In the genomic region with DNA sequence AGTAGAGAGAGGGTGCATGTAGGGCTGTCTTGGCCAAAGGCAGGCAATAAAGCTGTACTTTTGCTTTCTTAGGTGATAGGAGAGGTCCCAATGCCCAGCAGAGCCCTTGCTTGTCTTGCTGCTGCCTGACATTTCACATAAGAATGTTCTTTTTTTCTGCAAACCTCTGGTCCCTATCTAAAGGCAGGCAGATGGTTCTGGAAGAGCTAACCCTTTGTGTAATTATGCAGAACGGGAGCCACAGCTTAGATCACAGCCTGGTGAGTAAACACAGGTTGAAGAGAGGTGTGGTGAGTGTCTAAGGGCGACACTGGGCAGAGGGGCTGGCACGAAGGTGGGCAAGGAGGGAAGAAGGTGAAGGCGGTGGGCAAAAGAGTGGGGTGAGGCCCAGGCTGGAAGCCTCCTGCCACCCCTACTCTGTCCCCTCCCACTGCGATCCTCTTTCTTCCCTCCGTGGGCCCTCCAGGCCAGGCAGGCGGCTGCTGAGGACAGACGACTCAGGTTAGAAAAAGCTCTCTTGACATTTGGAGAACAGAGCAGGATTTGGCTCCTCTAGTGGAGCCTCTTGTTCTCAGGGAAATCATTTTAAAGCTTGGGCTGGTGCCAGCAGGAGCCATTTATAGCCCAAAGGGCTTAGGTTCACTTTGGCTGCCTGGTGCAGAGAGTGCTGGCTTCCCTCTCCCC, we compare ENCODE assay signal across 10 cellular contexts. TPM values are rescaled to one million over a fixed set of nuclear protein-coding genes. Genes with fewer than 3 reads are reported as not detected.
A peak's percentile ranks its signal among the peaks of the same experiment; 100 is the strongest.
DNase-seq lines count a peak whose midpoint lies in the region; ATAC-seq, FAIRE-seq and TF ChIP-seq lines count a peak whose summit lies in the region.
"Had no signal": no experiment of that assay in that cellular context is flagged by ENCODE, and none has a peak within 500 bp of the region (broad histone marks: within the 10 kb centered on the region; RNA-seq: fewer than 3 reads in every experiment).

No MANE protein-coding gene starts in this region.

- no peak overlapping the region for H2AFZ ChIP-seq in GM23338
- H2AFZ ChIP-seq in H1 (ENCODE audit: low read length), result no peak overlapping the region

- H3K4me3 Mint-ChIP-seq in GM23338, result no peak overlapping the region
- H3K4me3 Mint-ChIP-seq in activated T-helper 1 cell treated with anti-CD3 and anti-CD28 coated beads, Interleukin-12 subunit alpha, Interleukin-12 subunit beta, Interleukin-2, Interleukin-4 antibody, amounts not matched to agents 30 ng/mL and 10 ng/mL and 1 ng/mL, durations not matched to agents 14 hours and 24 hours and 36 hours, result no peak overlapping the region
- no peak overlapping the region for H3K4me3 Mint-ChIP-seq in activated naive CD8-positive, alpha-beta T cell treated with anti-CD3 and anti-CD28 coated beads for 36 hours

- WGBS in H1 (ENCODE audit: extremely low coverage in 1 of 2, insufficient coverage in 1 of 2, insufficient read length in 1 of 2, insufficient replicate concordance in 2 of 2, low coverage in 1 of 2, low lambda C conversion rate in 2 of 2, missing lambda C conversion rate in 1 of 2), 2 experiments, result 79% methylated on average over 7 of the region's 8 CpGs; no CpG with 5 or more reads in 1 of the 2 experiments

- no peaks in the 10 kb centered on the region for H3K79me1 ChIP-seq in H1 (ENCODE audit: low read depth, low read length)

- no peak for TF ChIP-seq CTCF in GM23338 (conservative IDR thresholded peaks at IDR 0.05; ENCODE audit: low read depth in 2 of 2)
- peak in 1 of 3 experiments; percentile 11; a peak in 1 of 4 replicates for TF ChIP-seq CTCF in H1 (IDR thresholded peaks at IDR 0.05; ENCODE audit: control extremely low read depth in 1 of 3, insufficient read depth in 1 of 3, low read depth in 1 of 3, low read length in 3 of 3)

- H2BK12ac ChIP-seq in H1 (ENCODE audit: low read depth, low read length), result no peak overlapping the region

- no peak overlapping the region for H2BK120ac ChIP-seq in H1 (replicated peaks; ENCODE audit: low read depth, low read length)

- FAIRE-seq in H1 (lab: Jason Lieb, UNC), result no peak

- H3K9me2 ChIP-seq in GM23338 (ENCODE audit: insufficient read depth), result no peaks in the 10 kb centered on the region

- H3K56ac ChIP-seq in H1 (replicated peaks; ENCODE audit: insufficient read length, low read depth, low read length), result no peak overlapping the region

- H3K4ac ChIP-seq in H1 (replicated peaks; ENCODE audit: insufficient read length, low read depth, low read length), result no peak overlapping the region

- H3K27me3 ChIP-seq in GM23338 (ENCODE audit: insufficient read depth), result no peaks in the 10 kb centered on the region
- no peaks in the 10 kb centered on the region for H3K27me3 ChIP-seq in H1 (replicated peaks in 1 of 4; ENCODE audit: control insufficient read depth in 3 of 4, extremely low read depth in 1 of 4, insufficient read depth in 3 of 4, low read length in 3 of 4)

- H3F3A ChIP-seq in GM23338 (replicated peaks; ENCODE audit: low read depth), result no peaks in the 10 kb centered on the region

- POLR2A ChIA-PET in H1 (lab: Charles Lee; ENCODE audit: partially characterized antibody), result no interaction called here

- no peaks in the 10 kb centered on the region for H3K36me3 Mint-ChIP-seq in GM23338 (ENCODE audit: low read depth)
- no peaks in the 10 kb centered on the region for H3K36me3 Mint-ChIP-seq in activated T-helper 1 cell treated with anti-CD3 and anti-CD28 coated beads, Interleukin-12 subunit alpha, Interleukin-12 subunit beta, Interleukin-2, Interleukin-4 antibody, amounts not matched to agents 30 ng/mL and 10 ng/mL and 1 ng/mL, durations not matched to agents 14 hours and 24 hours and 36 hours (ENCODE audit: low read depth)
- no peaks in the 10 kb centered on the region for H3K36me3 Mint-ChIP-seq in activated naive CD8-positive, alpha-beta T cell treated with anti-CD3 and anti-CD28 coated beads for 36 hours

- H2BK5ac ChIP-seq in H1 (ENCODE audit: low read depth, low read length), result no peak overlapping the region

- no peaks in the 10 kb centered on the region for H3K36me3 ChIP-seq in GM23338 (ENCODE audit: insufficient read depth)
- no peaks in the 10 kb centered on the region for H3K36me3 ChIP-seq in H1 (ENCODE audit: control insufficient read depth in 2 of 4, insufficient read depth in 4 of 4, low read length in 3 of 4)

- H3K23me2 ChIP-seq in H1 (ENCODE audit: low read depth, low read length), result no peaks in the 10 kb centered on the region

- H3K9me3 ChIP-seq in H1 (ENCODE audit: insufficient read depth in 2 of 2, low read depth in 1 of 2, low read length in 1 of 2), result no peaks in the 10 kb centered on the region

- no peak for DNase-seq in GM23338 (ENCODE audit: low spot score)
- DNase-seq in NCI-H345 (lab: John Stamatoyannopoulos, UW), result peak; percentile 94
- peak in 1 of 2 experiments; percentile 43 for DNase-seq in H1 (ENCODE audit: low read depth in 1 of 2, low spot score in 2 of 2)
- DNase-seq in pons (ENCODE audit: low spot score), result peak; percentile 15
- DNase-seq in activated T-helper 1 cell treated with anti-CD3 and anti-CD28 coated beads, Interleukin-12 subunit alpha, Interleukin-12 subunit beta, Interleukin-2, Interleukin-4 antibody, amounts not matched to agents 30 ng/mL and 10 ng/mL and 1 ng/mL, durations not matched to agents 14 hours and 24 hours and 36 hours (ENCODE audit: low spot score), result no peak
- no peak for DNase-seq in activated naive CD8-positive, alpha-beta T cell treated with anti-CD3 and anti-CD28 coated beads for 36 hours
- DNase-seq: mammary epithelial cell, OCI-M1 had no signal

- H3K4me1 Mint-ChIP-seq in GM23338, result peaks cover 24% of the 10 kb centered on the region
- no peaks in the 10 kb centered on the region for H3K4me1 Mint-ChIP-seq in activated T-helper 1 cell treated with anti-CD3 and anti-CD28 coated beads, Interleukin-12 subunit alpha, Interleukin-12 subunit beta, Interleukin-2, Interleukin-4 antibody, amounts not matched to agents 30 ng/mL and 10 ng/mL and 1 ng/mL, durations not matched to agents 14 hours and 24 hours and 36 hours (ENCODE audit: low read depth)
- no peaks in the 10 kb centered on the region for H3K4me1 Mint-ChIP-seq in activated naive CD8-positive, alpha-beta T cell treated with anti-CD3 and anti-CD28 coated beads for 36 hours

- H3K9ac ChIP-seq in H1 (replicated peaks in 1 of 4; ENCODE audit: extremely low read depth in 1 of 4, low read depth in 3 of 4, low read length in 3 of 4), result no peak overlapping the region

- H4K91ac ChIP-seq in H1 (replicated peaks; ENCODE audit: insufficient read length, low read length), result no peak overlapping the region

- peaks cover 10% of the 10 kb centered on the region for H3K27me3 Mint-ChIP-seq in GM23338 (ENCODE audit: insufficient read depth, low read depth, poor library complexity)
- H3K27me3 Mint-ChIP-seq in activated T-helper 1 cell treated with anti-CD3 and anti-CD28 coated beads, Interleukin-12 subunit alpha, Interleukin-12 subunit beta, Interleukin-2, Interleukin-4 antibody, amounts not matched to agents 30 ng/mL and 10 ng/mL and 1 ng/mL, durations not matched to agents 14 hours and 24 hours and 36 hours (ENCODE audit: insufficient read depth), result peaks cover 2% of the 10 kb centered on the region
- peaks cover 3% of the 10 kb centered on the region for H3K27me3 Mint-ChIP-seq in activated naive CD8-positive, alpha-beta T cell treated with anti-CD3 and anti-CD28 coated beads for 36 hours

- ATAC-seq in GM23338 (peak; percentile 67), HG02678 (IDR thresholded peaks at IDR 0.05; ENCODE audit: unreplicated experiment) (no peak), HG03139 (IDR thresholded peaks at IDR 0.05; ENCODE audit: unreplicated experiment) (no peak)

- TF ChIP-seq EP300 in H1 (IDR thresholded peaks at IDR 0.05; ENCODE audit: borderline replicate concordance in 1 of 2, low read depth in 2 of 2, low read length in 2 of 2), result no peak

- no peak for TF ChIP-seq POLR2A in H1 (IDR thresholded peaks at IDR 0.05; ENCODE audit: control extremely low read depth in 1 of 2, low read depth in 2 of 2, low read length in 2 of 2)

- no peak overlapping the region for H3K27ac Mint-ChIP-seq in GM23338
- no peak overlapping the region for H3K27ac Mint-ChIP-seq in activated T-helper 1 cell treated with anti-CD3 and anti-CD28 coated beads, Interleukin-12 subunit alpha, Interleukin-12 subunit beta, Interleukin-2, Interleukin-4 antibody, amounts not matched to agents 30 ng/mL and 10 ng/mL and 1 ng/mL, durations not matched to agents 14 hours and 24 hours and 36 hours
- no peak overlapping the region for H3K27ac Mint-ChIP-seq in activated naive CD8-positive, alpha-beta T cell treated with anti-CD3 and anti-CD28 coated beads for 36 hours

- H2BK20ac ChIP-seq in H1 (ENCODE audit: low read length), result no peak overlapping the region

- intact Hi-C loops in activated T-helper 1 cell treated with anti-CD3 and anti-CD28 coated beads, Interleukin-12 subunit alpha, Interleukin-12 subunit beta, Interleukin-2, Interleukin-4 antibody, amounts not matched to agents 30 ng/mL and 10 ng/mL and 1 ng/mL, durations not matched to agents 14 hours and 24 hours and 36 hours (cut with micrococcal nuclease), result no loop called here

- no peak overlapping the region for H3K23ac ChIP-seq in H1 (ENCODE audit: insufficient read length)

- no peak overlapping the region for H4K5ac ChIP-seq in H1 (ENCODE audit: insufficient read length, low read depth, low read length)

- no peak overlapping the region for H2AK5ac ChIP-seq in H1 (ENCODE audit: low read depth, low read length)

- CTCF ChIA-PET in H1 (lab: Charles Lee; ENCODE audit: partially characterized antibody), result interaction anchor here (0.7 to 2.8 kb wide), 10 partner anchors 11 to 234 kb away, joined by 3 to 12 read pairs (median 4); a partner anchor contains a TSS

- H3K4me3 ChIP-seq in GM23338 (no peak overlapping the region), H1 (ENCODE audit: extremely low read depth in 1 of 4, insufficient read depth in 2 of 4, low read depth in 3 of 4, low read length in 4 of 4) (no peak overlapping the region)

- no peak overlapping the region for H3K14ac ChIP-seq in H1 (ENCODE audit: insufficient read length)

- H4K8ac ChIP-seq in H1 (ENCODE audit: extremely low read depth, insufficient read depth, low read length), result peak overlapping the region; percentile 42; the same call in 1 of the 2 replicates

- H3K27ac ChIP-seq in GM23338 (ENCODE audit: low read depth), result no peak overlapping the region
- H3K27ac ChIP-seq in H1 (ENCODE audit: low read depth, low read length), result no peak overlapping the region

- no peak overlapping the region for H2BK15ac ChIP-seq in H1 (ENCODE audit: low read length)

- no peak overlapping the region for H3K18ac ChIP-seq in H1 (ENCODE audit: extremely low read depth, low read length)

- H3K9me3 Mint-ChIP-seq in GM23338, result no peaks in the 10 kb centered on the region; the same call in 2 of the 3 replicates
- H3K9me3 Mint-ChIP-seq in activated T-helper 1 cell treated with anti-CD3 and anti-CD28 coated beads, Interleukin-12 subunit alpha, Interleukin-12 subunit beta, Interleukin-2, Interleukin-4 antibody, amounts not matched to agents 30 ng/mL and 10 ng/mL and 1 ng/mL, durations not matched to agents 14 hours and 24 hours and 36 hours, result no peaks in the 10 kb centered on the region
- H3K9me3 Mint-ChIP-seq in activated naive CD8-positive, alpha-beta T cell treated with anti-CD3 and anti-CD28 coated beads for 36 hours, result no peaks in the 10 kb centered on the region

- no peak overlapping the region for H3K4me2 ChIP-seq in GM23338
- H3K4me2 ChIP-seq in H1 (ENCODE audit: insufficient read depth in 1 of 2, low read depth in 2 of 2, low read length in 2 of 2), result no peak overlapping the region

- H3K79me2 ChIP-seq in GM23338 (replicated peaks; ENCODE audit: insufficient read depth) (no peaks in the 10 kb centered on the region), H1 (ENCODE audit: control insufficient read depth in 1 of 2, insufficient read depth in 2 of 2, low read length in 2 of 2) (no peaks in the 10 kb centered on the region)

- H4K20me1 ChIP-seq in GM23338 (replicated peaks; ENCODE audit: insufficient read depth) (no peaks in the 10 kb centered on the region), H1 (replicated peaks in 1 of 2; ENCODE audit: control insufficient read depth in 1 of 2, insufficient read depth in 2 of 2, low read length in 2 of 2) (no peaks in the 10 kb centered on the region)

- no peaks in the 10 kb centered on the region for H3K4me1 ChIP-seq in GM23338 (ENCODE audit: insufficient read depth)
- H3K4me1 ChIP-seq in H1 (replicated peaks in 1 of 4; ENCODE audit: control insufficient read depth in 3 of 4, insufficient read depth in 4 of 4, low read length in 3 of 4), result peaks cover 0 to 3% (median under 1%) of the 10 kb centered on the region in 4 experiments; a peak in 2 of 7 replicates

- TF ChIP-seq RAD21 in H1 (IDR thresholded peaks at IDR 0.05 in 1 of 2, conservative IDR thresholded peaks at IDR 0.05 in 1 of 2; ENCODE audit: low read depth in 2 of 2, low read length in 2 of 2), result peak in 1 of 2 experiments; percentile 25; a peak in 1 of 4 replicates

RNA-seq across cellular contexts. Expression of a gene that starts 42.8 kb away (rescaled TPM):
- total RNA-seq in GM23338 (2014; rRNA removed; shearing (Covaris generic)), result 0.21 and 0.74 TPM in 2 replicates
- polyA plus RNA-seq in GM23338 (2016; fragmentation: Nextera tagmentation; extraction: Ambion mirVana) (0.47 and 0.83 TPM in 2 replicates), H1 (2011; rRNA removed) (0.88 and 0.92 TPM in 2 replicates)
- 0.30 and 0.48 TPM in 2 replicates for total RNA-seq in H1 (2021; fragmentation: NEBNext Ultra II Directional; extraction: Animal tissue kit (Norgen Biotek cat#: 25700))
- 1.1 TPM for polyA plus RNA-seq in H1 (2011; cell fraction: cytosol; rRNA removed)
- polyA plus RNA-seq in H1 (2011; cell fraction: nucleus; rRNA removed), result 2.0 TPM
- polyA plus RNA-seq in H1 (2012, experiment 1 of 2), result 0.71 to 1.3 TPM (median 1.1 TPM) in 4 replicates
- polyA plus RNA-seq in H1 (2012, experiment 2 of 2), result 0.29 TPM
- 0.28 TPM for polyA plus RNA-seq in H1 (2013, experiment 1 of 2)
- polyA plus RNA-seq in H1 (2013, experiment 2 of 2), result 0.35 TPM
- polyA minus RNA-seq in H1 (2011; rRNA and poly(A)+ RNA removed), result 1.9 and 2.6 TPM in 2 replicates
- polyA minus RNA-seq in H1 (2011; cell fraction: cytosol; rRNA and poly(A)+ RNA removed), result 0.66 TPM
- 2.0 TPM for polyA minus RNA-seq in H1 (2011; cell fraction: nucleus; rRNA and poly(A)+ RNA removed)
- 0.02 TPM in 1 of 2 replicates, not detected in the other for total RNA-seq in activated T-helper 1 cell treated with anti-CD3 and anti-CD28 coated beads, Interleukin-12 subunit alpha, Interleukin-12 subunit beta, Interleukin-2, Interleukin-4 antibody, amounts not matched to agents 30 ng/mL and 10 ng/mL and 1 ng/mL, durations not matched to agents 14 hours and 24 hours and 36 hours
- not detected for total RNA-seq in activated naive CD8-positive, alpha-beta T cell treated with anti-CD3 and anti-CD28 coated beads for 36 hours

Comparison
In these comparisons a context has a peak if more than half of its experiments do, and no peak if none do; other contexts are left out.
1. DNase-seq: peak in NCI-H345 (single experiment) and pons (single experiment); none in GM23338 (single experiment), activated T-helper 1 cell treated with anti-CD3 and anti-CD28 coated beads, Interleukin-12 subunit alpha, Interleukin-12 subunit beta, Interleukin-2, Interleukin-4 antibody, amounts not matched to agents 30 ng/mL and 10 ng/mL and 1 ng/mL, durations not matched to agents 14 hours and 24 hours and 36 hours (single experiment) and activated naive CD8-positive, alpha-beta T cell treated with anti-CD3 and anti-CD28 coated beads for 36 hours (single experiment).